ENCODE assay signal across 23 cellular contexts in the genomic region with DNA sequence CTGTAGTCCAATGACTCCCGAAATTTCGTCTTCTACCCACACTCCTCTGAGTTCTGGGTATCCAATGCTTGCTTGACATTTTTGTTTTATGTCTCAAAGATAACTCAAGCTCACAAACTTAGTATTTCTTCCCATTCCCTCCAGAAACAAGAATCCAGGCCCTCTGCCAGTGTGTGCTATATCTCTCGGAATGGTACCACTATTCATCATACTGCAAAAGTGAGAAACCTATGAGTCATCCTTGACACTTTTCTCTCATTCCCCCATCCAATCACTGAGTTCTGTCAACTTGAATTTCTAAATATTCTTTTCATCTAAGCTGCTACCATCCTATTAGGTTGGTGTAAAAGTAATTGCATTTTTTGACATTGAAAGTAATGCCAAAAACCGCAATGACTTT. TPM values are rescaled to one million over a fixed set of nuclear protein-coding genes. Genes with fewer than 3 reads are reported as not detected.
DNase-seq lines count a peak whose midpoint lies in the region; ATAC-seq, FAIRE-seq and TF ChIP-seq lines count a peak whose summit lies in the region.
"Had no signal": no experiment of that assay in that cellular context is flagged by ENCODE, and none has a peak within 500 bp of the region (broad histone marks: within the 10 kb centered on the region; RNA-seq: fewer than 3 reads in every experiment).

No MANE protein-coding gene starts in this region.

- no peak overlapping the region for H3K56ac ChIP-seq in IMR-90 (ENCODE audit: extremely low read depth, insufficient read depth, low read length)

- H3K9me3 ChIP-seq in IMR-90 (ENCODE audit: control insufficient read depth, insufficient read depth, low read length) (peaks cover 3% of the 10 kb centered on the region; the same call in 1 of the 2 replicates), astrocyte (ENCODE audit: insufficient read depth, low read depth, low read length) (no peaks in the 10 kb centered on the region), thyroid gland (no peaks in the 10 kb centered on the region), left lung (peaks cover 0 to 25% of the 10 kb centered on the region in 2 donors)

- H3K27ac ChIP-seq in IMR-90 (ENCODE audit: insufficient read depth, low read length) (no peak overlapping the region), astrocyte (ENCODE audit: low read depth, low read length) (no peak overlapping the region), thyroid gland (no peak overlapping the region), left lung (no peak overlapping the region)
- H3K27ac ChIP-seq: psoas muscle had no signal

- CTCF ChIA-PET in IMR-90 (lab: Yijun Ruan, JAX) = no interaction called here

- DNase-seq in IMR-90 (no peak), astrocyte (ENCODE audit: low read depth) (peak; percentile 63), fibroblast of pulmonary artery (ENCODE audit: low read depth) (peak; percentile 26), thyroid gland (no peak), left lung (no peak), GM19238 (ENCODE audit: insufficient read length, low spot score) (no peak)
- no peak for DNase-seq in stimulated activated naive B cell treated with anti-CD40 and anti-IgM and Interleukin-4, amounts not matched to agents 10 μg/mL and 1 μg/mL and 100 μg/mL, for 72 hours
- DNase-seq: activated CD8-positive, alpha-beta T cell treated with anti-CD3 and anti-CD28 coated beads for 36 hours; activated effector memory CD4-positive, alpha-beta T cell treated with Interleukin-2 at 50 U/mL for 16 hours; activated naive CD8-positive, alpha-beta T cell treated with anti-CD3 and anti-CD28 coated beads, Interleukin-2, amount 10 ng/mL, durations not matched to agents 7 days and 5 days; dermis blood vessel endothelial cell; head of caudate nucleus; kidney glomerular epithelial cell; NCI-H1417; NCI-H2081; NCI-H446 treated with DMSO at 0.1 percent for 48 hours; psoas muscle; sigmoid colon; stimulated activated CD4-positive, alpha-beta T cell treated with anti-CD3 and anti-CD28 coated beads, Interleukin-4, amount 100 ng/mL, for 4 hours; stimulated activated naive CD4-positive, alpha-beta T cell had no signal

- peaks cover 5 to 10% of the 10 kb centered on the region in 2 experiments; a peak in 3 of 4 replicates for H3K79me1 ChIP-seq in IMR-90 (ENCODE audit: low read depth in 1 of 2, low read length in 2 of 2)

- peaks cover 3% of the 10 kb centered on the region for H3K4me1 Mint-ChIP-seq in astrocyte (ENCODE audit: low read depth, unreplicated experiment)
- H3K4me1 Mint-ChIP-seq in stimulated activated naive B cell treated with anti-CD40 and anti-IgM and Interleukin-4, amounts not matched to agents 10 μg/mL and 1 μg/mL and 100 μg/mL, for 72 hours = peaks cover 17 to 34% of the 10 kb centered on the region in 2 donors

- H3K9me3 Mint-ChIP-seq in astrocyte (ENCODE audit: unreplicated experiment) = peaks cover 7% of the 10 kb centered on the region
- peaks cover 12 to 20% of the 10 kb centered on the region in 2 donors for H3K9me3 Mint-ChIP-seq in stimulated activated naive B cell treated with anti-CD40 and anti-IgM and Interleukin-4, amounts not matched to agents 10 μg/mL and 1 μg/mL and 100 μg/mL, for 72 hours

- no peak overlapping the region for H3K4ac ChIP-seq in IMR-90 (ENCODE audit: low read depth, low read length)

- H2BK120ac ChIP-seq in IMR-90 (ENCODE audit: low read depth, low read length) = no peak overlapping the region

- no peak overlapping the region for H3K23ac ChIP-seq in IMR-90 (ENCODE audit: low read depth, low read length)

- H4K20me1 ChIP-seq in IMR-90 (ENCODE audit: insufficient read depth, low read length) (no peaks in the 10 kb centered on the region), astrocyte (ENCODE audit: insufficient read depth, low read length) (peaks cover 28% of the 10 kb centered on the region)

- H3K27me3 ChIP-seq in IMR-90 (ENCODE audit: control insufficient read depth, insufficient read depth, low read length) (no peaks in the 10 kb centered on the region), astrocyte (ENCODE audit: insufficient read depth, low read length) (no peaks in the 10 kb centered on the region), thyroid gland (no peaks in the 10 kb centered on the region), left lung (no peaks in the 10 kb centered on the region)
- H3K27me3 ChIP-seq: sigmoid colon had no signal

- intact Hi-C loops in IMR-90 (cut with micrococcal nuclease) = no loop called here
- intact Hi-C loops in thyroid gland (cut with DNase I) = no loop called here
- intact Hi-C loops in left lung (cut with DNase I) = no loop called here

- dilution Hi-C loops in IMR-90 (cut with HindIII; ENCODE audit: low sequenced_read_pairs, unreplicated experiment) = no loop called here

- no peak overlapping the region for H2BK20ac ChIP-seq in IMR-90 (ENCODE audit: low read depth, low read length)

- no peaks in the 10 kb centered on the region for H3K36me3 ChIP-seq in IMR-90 (ENCODE audit: control insufficient read depth, insufficient read depth, low read length)
- no peaks in the 10 kb centered on the region for H3K36me3 ChIP-seq in astrocyte (ENCODE audit: insufficient read depth, low read length)
- H3K36me3 ChIP-seq in thyroid gland = no peaks in the 10 kb centered on the region
- no peaks in the 10 kb centered on the region for H3K36me3 ChIP-seq in left lung
- H3K36me3 ChIP-seq: sigmoid colon had no signal

- TF ChIP-seq CTCF in IMR-90 (conservative IDR thresholded peaks at IDR 0.05; ENCODE audit: low read depth, low read length) = no peak
- no peak for TF ChIP-seq CTCF in astrocyte (IDR thresholded peaks at IDR 0.05; ENCODE audit: insufficient read depth, low read depth, low read length)
- no peak for TF ChIP-seq CTCF in fibroblast of pulmonary artery (IDR thresholded peaks at IDR 0.05; ENCODE audit: low read length, missing control alignments)
- TF ChIP-seq CTCF in thyroid gland (IDR thresholded peaks at IDR 0.05) = no peak
- TF ChIP-seq CTCF in left lung (IDR thresholded peaks at IDR 0.05) = no peak

- H2BK5ac ChIP-seq in IMR-90 (ENCODE audit: low read depth, low read length, poor library complexity, severe bottlenecking) = no peak overlapping the region

- no peak overlapping the region for H3K14ac ChIP-seq in IMR-90 (replicated peaks; ENCODE audit: low read depth, low read length)

- H4K91ac ChIP-seq in IMR-90 (ENCODE audit: insufficient read depth, low read depth, low read length) = no peak overlapping the region

- H3K9ac ChIP-seq in IMR-90 (ENCODE audit: low read depth, low read length) (no peak overlapping the region), astrocyte (ENCODE audit: low read length) (no peak overlapping the region)

- no peak overlapping the region for H3K18ac ChIP-seq in IMR-90 (ENCODE audit: low read depth, low read length)

- H2AK9ac ChIP-seq in IMR-90 (replicated peaks; ENCODE audit: low read depth, low read length, poor library complexity) = no peak overlapping the region

- H3K27ac Mint-ChIP-seq in astrocyte (ENCODE audit: unreplicated experiment) = no peak overlapping the region
- peak overlapping the region; percentile 49 for H3K27ac Mint-ChIP-seq in stimulated activated naive B cell treated with anti-CD40 and anti-IgM and Interleukin-4, amounts not matched to agents 10 μg/mL and 1 μg/mL and 100 μg/mL, for 72 hours
- H3K27ac Mint-ChIP-seq: activated CD8-positive, alpha-beta T cell treated with anti-CD3 and anti-CD28 coated beads for 36 hours; activated naive CD8-positive, alpha-beta T cell treated with anti-CD3 and anti-CD28 coated beads, Interleukin-2, amount 10 ng/mL, durations not matched to agents 7 days and 5 days had no signal

- FAIRE-seq in astrocyte (lab: Jason Lieb, UNC) = no peak
- FAIRE-seq: H1 had no signal

- H3K4me3 Mint-ChIP-seq in astrocyte (ENCODE audit: unreplicated experiment) = no peak overlapping the region
- H3K4me3 Mint-ChIP-seq in stimulated activated naive B cell treated with anti-CD40 and anti-IgM and Interleukin-4, amounts not matched to agents 10 μg/mL and 1 μg/mL and 100 μg/mL, for 72 hours = no peak overlapping the region
- H3K4me3 Mint-ChIP-seq: activated CD8-positive, alpha-beta T cell treated with anti-CD3 and anti-CD28 coated beads for 36 hours; activated naive CD8-positive, alpha-beta T cell treated with anti-CD3 and anti-CD28 coated beads, Interleukin-2, amount 10 ng/mL, durations not matched to agents 7 days and 5 days; central memory CD8-positive, alpha-beta T cell had no signal

- in situ Hi-C loops in IMR-90 (cut with MboI; ENCODE audit: low sequenced_read_pairs) = no loop called here

- no peak overlapping the region for H4K8ac ChIP-seq in IMR-90 (ENCODE audit: low read depth in 2 of 2, low read length in 2 of 2)

- H3K27me3 Mint-ChIP-seq in astrocyte (ENCODE audit: low read depth, unreplicated experiment) = no peaks in the 10 kb centered on the region
- H3K27me3 Mint-ChIP-seq in stimulated activated naive B cell treated with anti-CD40 and anti-IgM and Interleukin-4, amounts not matched to agents 10 μg/mL and 1 μg/mL and 100 μg/mL, for 72 hours = no peaks in the 10 kb centered on the region
- H3K27me3 Mint-ChIP-seq: activated CD8-positive, alpha-beta T cell treated with anti-CD3 and anti-CD28 coated beads for 36 hours; activated naive CD8-positive, alpha-beta T cell treated with anti-CD3 and anti-CD28 coated beads, Interleukin-2, amount 10 ng/mL, durations not matched to agents 7 days and 5 days; central memory CD8-positive, alpha-beta T cell had no signal

- no CpG with 5 or more reads among the region's 4 CpGs for WGBS in IMR-90 (ENCODE audit: extremely low coverage in 2 of 2, insufficient read length in 1 of 2), 2 experiments
- WGBS in thyroid gland, 2 donors = 90 to 96% methylated on average over 4 of the region's 4 CpGs

- no peak overlapping the region for H2BK15ac ChIP-seq in IMR-90 (ENCODE audit: low read depth, low read length)

- H3K4me2 ChIP-seq in IMR-90 (ENCODE audit: low read depth, low read length) (no peak overlapping the region), astrocyte (ENCODE audit: low read length) (no peak overlapping the region)

- H3K79me2 ChIP-seq in astrocyte (ENCODE audit: insufficient read depth, low read length) = peaks cover 80% of the 10 kb centered on the region

- POLR2A ChIA-PET in IMR-90 (lab: Charles Lee; ENCODE audit: unreplicated experiment) = no interaction called here

- H3K4me3 ChIP-seq in IMR-90 (ENCODE audit: insufficient read depth, low read depth, low read length) (no peak overlapping the region), astrocyte (ENCODE audit: insufficient read depth, low read depth, low read length) (no peak overlapping the region), fibroblast of pulmonary artery (replicated peaks; ENCODE audit: low read depth, low read length) (no peak overlapping the region), thyroid gland (replicated peaks in 1 of 3) (no peak overlapping the region), left lung (no peak overlapping the region)
- H3K4me3 ChIP-seq: psoas muscle, sigmoid colon had no signal

- H4K5ac ChIP-seq in IMR-90 (ENCODE audit: low read depth, low read length) = no peak overlapping the region

- BruUV-seq in IMR-90 (replicated peaks; lab: Mats Ljungman, UMichigan) = no TSS peak

- no peaks in the 10 kb centered on the region; the same call in 1 of the 2 replicates for H3K4me1 ChIP-seq in IMR-90 (ENCODE audit: control insufficient read depth, insufficient read depth, low read length)
- H3K4me1 ChIP-seq in astrocyte (ENCODE audit: insufficient read depth, low read length) = no peaks in the 10 kb centered on the region
- no peaks in the 10 kb centered on the region for H3K4me1 ChIP-seq in thyroid gland
- H3K4me1 ChIP-seq in left lung = no peaks in the 10 kb centered on the region
- H3K4me1 ChIP-seq: sigmoid colon had no signal

- TF ChIP-seq POLR2A in IMR-90 (IDR thresholded peaks at IDR 0.05; ENCODE audit: low read depth, low read length) = no peak
- TF ChIP-seq POLR2A in thyroid gland (IDR thresholded peaks at IDR 0.05) = no peak

- no peak for TF ChIP-seq RAD21 in IMR-90 (IDR thresholded peaks at IDR 0.05; ENCODE audit: low read length)

- ATAC-seq in IMR-90 (ENCODE audit: low read depth) (no peak), left lung (no peak), GM21619 (IDR thresholded peaks at IDR 0.05; ENCODE audit: unreplicated experiment) (no peak)
- ATAC-seq in stimulated activated naive B cell treated with anti-CD40 and anti-IgM and Interleukin-4, amounts not matched to agents 10 μg/mL and 1 μg/mL and 100 μg/mL, for 72 hours (replicated peaks) = no peak
- ATAC-seq: activated CD8-positive, alpha-beta T cell treated with anti-CD3 and anti-CD28 coated beads for 36 hours had no signal

- H3K36me3 Mint-ChIP-seq in astrocyte (ENCODE audit: low read depth, unreplicated experiment) = no peaks in the 10 kb centered on the region
- peaks cover 32 to 40% of the 10 kb centered on the region in 2 donors for H3K36me3 Mint-ChIP-seq in stimulated activated naive B cell treated with anti-CD40 and anti-IgM and Interleukin-4, amounts not matched to agents 10 μg/mL and 1 μg/mL and 100 μg/mL, for 72 hours

- no peaks in the 10 kb centered on the region for H3K9me1 ChIP-seq in IMR-90 (ENCODE audit: insufficient read depth, low read length)

- no peak overlapping the region for H2AK5ac ChIP-seq in IMR-90 (ENCODE audit: low read depth, low read length)

- no peak overlapping the region for H2AFZ ChIP-seq in IMR-90 (replicated peaks; ENCODE audit: low read length, poor library complexity)
- no peak overlapping the region for H2AFZ ChIP-seq in astrocyte (ENCODE audit: low read depth, low read length)

RNA-seq across cellular contexts. Expression of a gene that starts 9.8 kb away (rescaled TPM):
- total RNA-seq in IMR-90 (2012; rRNA removed) (30.3 and 42.2 TPM in 2 replicates), astrocyte (17.2 and 20.3 TPM in 2 replicates), thyroid gland (10 to 100 TPM; 27.2 to 53.3 (median 29.4) TPM), left lung (10 to 100 TPM; 33.7 to 43.9 TPM)
- 5.4 and 5.6 TPM in 2 replicates for polyA plus RNA-seq in IMR-90 (2012; rRNA removed)
- 1.1 and 2.5 TPM in 2 replicates for polyA plus RNA-seq in IMR-90 (2012; cell fraction: cytosol; rRNA removed)
- 2.8 and 4.7 TPM in 2 replicates for polyA plus RNA-seq in IMR-90 (2012; cell fraction: nucleus; rRNA removed; ENCODE audit: low replicate concordance)

Comparison
In these comparisons a context has a peak if more than half of its experiments do, and no peak if none do; other contexts are left out.
1. DNase-seq: peak in astrocyte (single experiment) and fibroblast of pulmonary artery (single experiment); none in IMR-90 (single experiment), stimulated activated naive B cell treated with anti-CD40 and anti-IgM and Interleukin-4, amounts not matched to agents 10 μg/mL and 1 μg/mL and 100 μg/mL, for 72 hours (single experiment), thyroid gland (0 of 2), left lung (0 of 2) and GM19238 (single experiment).